Comparison of ENCODE assay signal across 1 cellular context in genomic region chr19:51366050-51366998, GRCh38.
TF ChIP-seq lines count a peak whose summit lies in the region.

Gene ETFB, minus strand, starts transcription at chr19:51366388. Its CDS starts 62 bp downstream, at chr19:51366326.

TF ChIP-seq in HepG2, 621 proteins besides CTCF, POLR2A, EP300 and RAD21 (continued from another document):
- peak; percentile 59; the same call in 1 of the 2 replicates for TF ChIP-seq ZBTB14 (CRISPR knock-in tag; IDR thresholded peaks at IDR 0.05)
- TF ChIP-seq ZNF263 (CRISPR knock-in tag; IDR thresholded peaks at IDR 0.05): 0 out of 2 replicates have a peak, but pooled peaks have one; percentile 53
- no peak for TF ChIP-seq PAX8 (CRISPR knock-in tag; IDR thresholded peaks at IDR 0.05; ENCODE audit: borderline replicate concordance)
- TF ChIP-seq MAFK (conservative IDR thresholded peaks at IDR 0.05 in 1 of 2, IDR thresholded peaks at IDR 0.05 in 1 of 2; ENCODE audit: low read length in 2 of 2): no peak
